In genomic region chr5:50595199-50595598, GRCh38 we compare ENCODE assay signal across 12 cellular contexts.
DNase-seq lines count a peak whose midpoint lies in the region; ATAC-seq, FAIRE-seq and TF ChIP-seq lines count a peak whose summit lies in the region.
"Had no signal": no experiment of that assay in that cellular context is flagged by ENCODE, and none has a peak within 500 bp of the region (broad histone marks: within the 10 kb centered on the region; RNA-seq: fewer than 3 reads in every experiment).

No MANE protein-coding gene starts in this region.

- POLR2A ChIA-PET in BJ (lab: Charles Lee), result interaction anchor here (0.6 kb wide), 1 partner anchor 8 kb away, joined by 3 read pairs; no protein-coding TSS in a partner anchor
- POLR2A ChIA-PET in activated CD8-positive, alpha-beta T cell treated with anti-CD3 and anti-CD28 coated beads, Interleukin-2, amount 10 ng/mL, durations not matched to agents 7 days and 5 days (lab: Charles Lee), result interaction anchor here (0.6 kb wide), 1 partner anchor 72 kb away, joined by 4 read pairs; no protein-coding TSS in a partner anchor

- peaks cover 52% of the 10 kb centered on the region for H3K36me3 Mint-ChIP-seq in activated CD8-positive, alpha-beta T cell treated with anti-CD3 and anti-CD28 coated beads, Interleukin-2, amount 10 ng/mL, durations not matched to agents 7 days and 5 days (ENCODE audit: low read depth)
- H3K36me3 Mint-ChIP-seq: brain had no signal

- no peaks in the 10 kb centered on the region for H3K27me3 Mint-ChIP-seq in activated CD8-positive, alpha-beta T cell treated with anti-CD3 and anti-CD28 coated beads, Interleukin-2, amount 10 ng/mL, durations not matched to agents 7 days and 5 days (ENCODE audit: low read depth)

- H3K4me3 ChIP-seq in BJ (ENCODE audit: low read depth, low read length), result no peak overlapping the region
- H3K4me3 ChIP-seq in kidney epithelial cell (ENCODE audit: low read depth, low read length), result no peak overlapping the region
- H3K4me3 ChIP-seq: hepatocyte, vagina had no signal

- H3K4me1 Mint-ChIP-seq in activated CD8-positive, alpha-beta T cell treated with anti-CD3 and anti-CD28 coated beads, Interleukin-2, amount 10 ng/mL, durations not matched to agents 7 days and 5 days (ENCODE audit: low read depth), result peaks cover 60% of the 10 kb centered on the region

- H3K27me3 ChIP-seq in BJ (ENCODE audit: control insufficient read depth, insufficient read depth, low read length) (no peaks in the 10 kb centered on the region), kidney epithelial cell (ENCODE audit: control insufficient read depth, insufficient read depth, low read length) (no peaks in the 10 kb centered on the region)
- H3K27me3 ChIP-seq: hepatocyte, vagina had no signal

- no peak for ATAC-seq in activated CD8-positive, alpha-beta T cell treated with anti-CD3 and anti-CD28 coated beads, Interleukin-2, amount 10 ng/mL, durations not matched to agents 7 days and 5 days
- ATAC-seq in GM19328 (IDR thresholded peaks at IDR 0.05; ENCODE audit: unreplicated experiment), result no peak
- no peak for ATAC-seq in GM21367 (IDR thresholded peaks at IDR 0.05; ENCODE audit: unreplicated experiment)
- no peak for ATAC-seq in GM18861 (IDR thresholded peaks at IDR 0.05; ENCODE audit: unreplicated experiment)

- CTCF ChIA-PET in BJ (lab: Yijun Ruan, JAX), result no interaction called here
- CTCF ChIA-PET in activated CD8-positive, alpha-beta T cell treated with anti-CD3 and anti-CD28 coated beads, Interleukin-2, amount 10 ng/mL, durations not matched to agents 7 days and 5 days (lab: Charles Lee), result interaction anchor here (1.7 kb wide), 1 partner anchor 154 kb away, joined by 4 read pairs; the partner anchor contains the start of gene EMB

- H3K9me3 Mint-ChIP-seq in activated CD8-positive, alpha-beta T cell treated with anti-CD3 and anti-CD28 coated beads, Interleukin-2, amount 10 ng/mL, durations not matched to agents 7 days and 5 days (ENCODE audit: insufficient read depth), result peaks cover 10% of the 10 kb centered on the region

- H3K4me3 Mint-ChIP-seq in activated CD8-positive, alpha-beta T cell treated with anti-CD3 and anti-CD28 coated beads, Interleukin-2, amount 10 ng/mL, durations not matched to agents 7 days and 5 days, result no peak overlapping the region

- TF ChIP-seq CTCF in BJ (IDR thresholded peaks at IDR 0.05; ENCODE audit: insufficient read depth, low read depth, low read length), result no peak
- no peak for TF ChIP-seq CTCF in kidney epithelial cell (IDR thresholded peaks at IDR 0.05; ENCODE audit: insufficient read depth, low read length, poor library complexity, severe bottlenecking)

- DNase-seq in BJ (ENCODE audit: low read depth) (peak; percentile 76), HS-27A (ENCODE audit: low read depth) (peak; percentile 52), kidney epithelial cell (ENCODE audit: low read depth) (peak; percentile 84), RCC 7860 (ENCODE audit: low spot score) (no peak)
- DNase-seq in activated CD8-positive, alpha-beta T cell treated with anti-CD3 and anti-CD28 coated beads, Interleukin-2, amount 10 ng/mL, durations not matched to agents 7 days and 5 days, result no peak
- DNase-seq: activated CD4-positive, CD25-positive, alpha-beta regulatory T cell treated with anti-CD3 and anti-CD28 coated beads, Interleukin-2, amount 50 U/mL, for 72 hours had no signal

- no peak for FAIRE-seq in RCC 7860 (lab: Jason Lieb, UNC)

- no peaks in the 10 kb centered on the region for H3K36me3 ChIP-seq in BJ (ENCODE audit: control insufficient read depth, insufficient read depth, low read length)
- no peaks in the 10 kb centered on the region for H3K36me3 ChIP-seq in kidney epithelial cell (ENCODE audit: control insufficient read depth, insufficient read depth, low read length)
- H3K36me3 ChIP-seq: vagina had no signal

- peak overlapping the region; percentile 77 for H3K27ac Mint-ChIP-seq in activated CD8-positive, alpha-beta T cell treated with anti-CD3 and anti-CD28 coated beads, Interleukin-2, amount 10 ng/mL, durations not matched to agents 7 days and 5 days

Comparison
In these comparisons a context has a peak if more than half of its experiments do, and no peak if none do; other contexts are left out.
1. DNase-seq: peak in BJ (single experiment), HS-27A (single experiment) and kidney epithelial cell (single experiment); none in activated CD8-positive, alpha-beta T cell treated with anti-CD3 and anti-CD28 coated beads, Interleukin-2, amount 10 ng/mL, durations not matched to agents 7 days and 5 days (single experiment) and RCC 7860 (single experiment).